1 cellular context compared by ENCODE assay signal in genomic region chr6:116265081-116265829, GRCh38.
TF ChIP-seq lines count a peak whose summit lies in the region.

No MANE protein-coding gene starts in this region.

TF ChIP-seq in H1, 55 proteins besides CTCF, POLR2A, EP300 and RAD21 (continued from another document):
- TF ChIP-seq, protein P1, sequence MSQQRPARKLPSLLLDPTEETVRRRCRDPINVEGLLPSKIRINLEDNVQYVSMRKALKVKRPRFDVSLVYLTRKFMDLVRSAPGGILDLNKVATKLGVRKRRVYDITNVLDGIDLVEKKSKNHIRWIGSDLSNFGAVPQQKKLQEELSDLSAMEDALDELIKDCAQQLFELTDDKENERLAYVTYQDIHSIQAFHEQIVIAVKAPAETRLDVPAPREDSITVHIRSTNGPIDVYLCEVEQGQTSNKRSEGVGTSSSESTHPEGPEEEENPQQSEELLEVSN (IDR thresholded peaks at IDR 0.05): no peak
- no peak for TF ChIP-seq NANOG (IDR thresholded peaks at IDR 0.05; ENCODE audit: insufficient read depth, low read depth, low read length, poor library complexity, severe bottlenecking)
- TF ChIP-seq, protein P2, sequence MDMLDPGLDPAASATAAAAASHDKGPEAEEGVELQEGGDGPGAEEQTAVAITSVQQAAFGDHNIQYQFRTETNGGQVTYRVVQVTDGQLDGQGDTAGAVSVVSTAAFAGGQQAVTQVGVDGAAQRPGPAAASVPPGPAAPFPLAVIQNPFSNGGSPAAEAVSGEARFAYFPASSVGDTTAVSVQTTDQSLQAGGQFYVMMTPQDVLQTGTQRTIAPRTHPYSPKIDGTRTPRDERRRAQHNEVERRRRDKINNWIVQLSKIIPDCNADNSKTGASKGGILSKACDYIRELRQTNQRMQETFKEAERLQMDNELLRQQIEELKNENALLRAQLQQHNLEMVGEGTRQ (IDR thresholded peaks at IDR 0.05; ENCODE audit: low read length): no peak
